Comparison of ENCODE assay signal across 8 cellular contexts in the genomic region with DNA sequence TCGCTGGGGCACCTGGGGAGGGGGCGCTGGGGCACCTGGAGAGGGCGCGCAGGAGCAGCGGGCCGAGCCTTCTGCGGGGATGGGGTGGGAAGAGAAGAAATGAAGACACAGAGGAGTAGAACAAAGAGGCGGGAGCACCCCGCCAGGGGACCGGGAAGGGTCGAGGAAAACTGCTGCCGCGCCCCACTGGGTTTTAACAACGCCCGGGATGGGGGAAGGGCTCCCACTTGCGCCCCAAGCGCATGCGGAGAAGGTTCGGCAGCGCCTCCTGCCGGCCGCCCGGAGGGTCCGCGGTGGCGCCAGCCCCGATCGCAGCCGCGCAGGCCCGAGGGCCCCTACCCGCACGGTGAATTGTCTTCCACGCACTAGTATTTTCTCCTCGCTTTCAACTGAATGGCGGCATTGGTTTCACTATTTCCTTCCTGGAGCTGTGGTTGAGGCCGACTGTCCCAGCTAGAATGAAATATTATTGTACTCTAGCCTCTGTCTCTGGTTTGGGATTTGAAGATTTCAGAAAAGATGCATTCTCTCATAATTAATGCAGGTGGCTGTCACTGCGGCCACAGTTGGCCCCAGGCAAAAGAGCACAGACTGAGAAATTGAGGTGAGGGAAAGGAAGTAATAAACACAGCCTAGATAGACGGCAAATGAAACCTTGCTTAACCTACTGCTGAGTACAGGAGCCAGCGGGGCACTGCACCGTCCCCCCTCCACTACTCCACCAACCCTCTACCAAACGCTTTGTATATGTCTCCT. TPM values are rescaled to one million over a fixed set of nuclear protein-coding genes. Genes with fewer than 3 reads are reported as not detected.
DNase-seq lines count a peak whose midpoint lies in the region; ATAC-seq, FAIRE-seq and TF ChIP-seq lines count a peak whose summit lies in the region.

No MANE protein-coding gene starts in this region.

- FAIRE-seq in H54 (lab: Jason Lieb, UNC), result no peak

- peak overlapping the region; percentile 85 for H2AFZ ChIP-seq in MM.1S (ENCODE audit: low read length)

- H3K9me2 ChIP-seq in MM.1S (replicated peaks; ENCODE audit: insufficient read depth, low read length), result no peaks in the 10 kb centered on the region

- H3K27ac ChIP-seq in MM.1S (ENCODE audit: low read length), result peak overlapping the region; percentile 72; the same call in 1 of the 2 replicates

- H3K4me1 Mint-ChIP-seq in activated CD8-positive, alpha-beta T cell treated with anti-CD3 and anti-CD28 coated beads, Interleukin-2, amount 10 ng/mL, durations not matched to agents 7 days and 5 days (ENCODE audit: low read depth), result peaks cover 16% of the 10 kb centered on the region

- H3K4me2 ChIP-seq in MM.1S (ENCODE audit: low read depth, low read length), result peak overlapping the region; percentile 86

- no peak for TF ChIP-seq POLR2A in H54 (IDR thresholded peaks at IDR 0.05; ENCODE audit: low read depth, low read length)

- peak overlapping the region; percentile 71 for H3K4me3 Mint-ChIP-seq in activated CD8-positive, alpha-beta T cell treated with anti-CD3 and anti-CD28 coated beads, Interleukin-2, amount 10 ng/mL, durations not matched to agents 7 days and 5 days

- ATAC-seq in activated CD8-positive, alpha-beta T cell treated with anti-CD3 and anti-CD28 coated beads, Interleukin-2, amount 10 ng/mL, durations not matched to agents 7 days and 5 days, result peak; percentile 98

- DNase-seq in ELR (ENCODE audit: low read depth) (peak; percentile 52), H54 (ENCODE audit: insufficient read length, low spot score) (peak; percentile 35), MM.1S (peak; percentile 67), medulla oblongata (ENCODE audit: extremely low spot score) (peak; percentile 80), NCI-H510A (lab: John Stamatoyannopoulos, UW) (no peak)
- DNase-seq in activated CD8-positive, alpha-beta T cell treated with anti-CD3 and anti-CD28 coated beads, Interleukin-2, amount 10 ng/mL, durations not matched to agents 7 days and 5 days, result peak; percentile 86
- peak; percentile 76 for DNase-seq in effector CD4-positive, alpha-beta T cell
- peak; percentile 65 to 84 (median 79) for DNase-seq in stimulated activated CD4-positive, alpha-beta T cell treated with anti-CD3 and anti-CD28 coated beads, TNF-alpha, amount 100 ng/mL, for 48 hours (ENCODE audit: low read depth in 3 of 3)

- no peaks in the 10 kb centered on the region for H4K20me1 ChIP-seq in MM.1S (ENCODE audit: insufficient read depth, low read length)

- H3K4me1 ChIP-seq in MM.1S (ENCODE audit: low read length), result peaks cover 6% of the 10 kb centered on the region; the same call in 1 of the 2 replicates

- no peaks in the 10 kb centered on the region for H3K36me3 ChIP-seq in MM.1S (replicated peaks; ENCODE audit: insufficient read depth, low read length)

- no peaks in the 10 kb centered on the region for H3K27me3 ChIP-seq in MM.1S (replicated peaks; ENCODE audit: insufficient read depth, low read length)

- peaks cover 10% of the 10 kb centered on the region for H3F3A ChIP-seq in MM.1S (ENCODE audit: insufficient read depth, low read length)

- no peaks in the 10 kb centered on the region for H3K9me3 ChIP-seq in MM.1S (replicated peaks; ENCODE audit: insufficient read depth, low read length)

- CTCF ChIA-PET in activated CD8-positive, alpha-beta T cell treated with anti-CD3 and anti-CD28 coated beads, Interleukin-2, amount 10 ng/mL, durations not matched to agents 7 days and 5 days (lab: Charles Lee), result interaction anchor here (0.5 to 3.2 kb wide), 17 partner anchors 9 to 317 kb away, joined by 3 to 18 read pairs (median 4); no protein-coding TSS in a partner anchor

- peak; percentile 60 for TF ChIP-seq CTCF in MM.1S (IDR thresholded peaks at IDR 0.05; ENCODE audit: low read length)

- H3K36me3 Mint-ChIP-seq in activated CD8-positive, alpha-beta T cell treated with anti-CD3 and anti-CD28 coated beads, Interleukin-2, amount 10 ng/mL, durations not matched to agents 7 days and 5 days (ENCODE audit: low read depth), result no peaks in the 10 kb centered on the region

- H3K27me3 Mint-ChIP-seq in activated CD8-positive, alpha-beta T cell treated with anti-CD3 and anti-CD28 coated beads, Interleukin-2, amount 10 ng/mL, durations not matched to agents 7 days and 5 days (ENCODE audit: low read depth), result peaks cover 7% of the 10 kb centered on the region

- H3K9me3 Mint-ChIP-seq in activated CD8-positive, alpha-beta T cell treated with anti-CD3 and anti-CD28 coated beads, Interleukin-2, amount 10 ng/mL, durations not matched to agents 7 days and 5 days (ENCODE audit: insufficient read depth), result no peaks in the 10 kb centered on the region

- H3K9ac ChIP-seq in MM.1S (ENCODE audit: low read length), result peak overlapping the region; percentile 71

- H3K4me3 ChIP-seq in MM.1S (ENCODE audit: low read length), result peak overlapping the region; percentile 70

- POLR2A ChIA-PET in activated CD8-positive, alpha-beta T cell treated with anti-CD3 and anti-CD28 coated beads, Interleukin-2, amount 10 ng/mL, durations not matched to agents 7 days and 5 days (lab: Charles Lee), result interaction anchor here (0.6 kb wide), 1 partner anchor 65 kb away, joined by 3 read pairs; no protein-coding TSS in a partner anchor

- H3K79me2 ChIP-seq in MM.1S (ENCODE audit: low read length), result no peaks in the 10 kb centered on the region

- H3K27ac Mint-ChIP-seq in activated CD8-positive, alpha-beta T cell treated with anti-CD3 and anti-CD28 coated beads, Interleukin-2, amount 10 ng/mL, durations not matched to agents 7 days and 5 days, result peak overlapping the region; percentile 85

RNA-seq across cellular contexts. Expression of a gene that starts 57.3 kb away (rescaled TPM):
- total RNA-seq in activated CD8-positive, alpha-beta T cell treated with anti-CD3 and anti-CD28 coated beads, Interleukin-2, amount 10 ng/mL, durations not matched to agents 7 days and 5 days, result not detected
